8 cellular contexts compared by ENCODE assay signal in genomic region chr10:76984559-76985443, GRCh38.
DNase-seq lines count a peak whose midpoint lies in the region; ATAC-seq, FAIRE-seq and TF ChIP-seq lines count a peak whose summit lies in the region.

No MANE protein-coding gene starts in this region.

- no peaks in the 10 kb centered on the region for H3K9me3 ChIP-seq in astrocyte (ENCODE audit: insufficient read depth, low read depth, low read length)

- FAIRE-seq in astrocyte (lab: Jason Lieb, UNC): peak; percentile 74

- H3K9me3 Mint-ChIP-seq in astrocyte (ENCODE audit: unreplicated experiment): no peaks in the 10 kb centered on the region

- H3K27me3 ChIP-seq in astrocyte (ENCODE audit: insufficient read depth, low read length): no peaks in the 10 kb centered on the region

- H3K9ac ChIP-seq in astrocyte (ENCODE audit: low read length): no peak overlapping the region

- no peaks in the 10 kb centered on the region for H3K36me3 ChIP-seq in astrocyte (ENCODE audit: insufficient read depth, low read length)

- H3K4me1 Mint-ChIP-seq in astrocyte (ENCODE audit: low read depth, unreplicated experiment): no peaks in the 10 kb centered on the region

- peak; percentile 66 for ATAC-seq in HG02763 (IDR thresholded peaks at IDR 0.05; ENCODE audit: unreplicated experiment)

- no peaks in the 10 kb centered on the region for H3K27me3 Mint-ChIP-seq in astrocyte (ENCODE audit: low read depth, unreplicated experiment)

- no peak overlapping the region for H3K4me3 Mint-ChIP-seq in astrocyte (ENCODE audit: unreplicated experiment)

- H3K36me3 Mint-ChIP-seq in astrocyte (ENCODE audit: low read depth, unreplicated experiment): no peaks in the 10 kb centered on the region

- DNase-seq in NCI-H1436 (lab: John Stamatoyannopoulos, UW) (peak; percentile 76), T-helper 2 cell (peak; percentile 6 to 63 (median 34)), astrocyte (ENCODE audit: low read depth) (peak; percentile 49), hippocampal formation (lab: John Stamatoyannopoulos, UW) (peak; percentile 13 to 58), skeletal muscle cell (ENCODE audit: low read depth) (peak; percentile 39), cortex of kidney (lab: John Stamatoyannopoulos, UW) (no peak)

- H3K27ac Mint-ChIP-seq in astrocyte (ENCODE audit: unreplicated experiment): no peak overlapping the region

- H3K4me2 ChIP-seq in astrocyte (ENCODE audit: low read length): no peak overlapping the region

- H3K4me1 ChIP-seq in astrocyte (ENCODE audit: insufficient read depth, low read length): no peaks in the 10 kb centered on the region

- H3K4me3 ChIP-seq in astrocyte (ENCODE audit: insufficient read depth, low read depth, low read length): no peak overlapping the region
- H3K4me3 ChIP-seq in skeletal muscle cell (ENCODE audit: low read depth, low read length): no peak overlapping the region

- no peak overlapping the region for H2AFZ ChIP-seq in astrocyte (ENCODE audit: low read depth, low read length)

- H4K20me1 ChIP-seq in astrocyte (ENCODE audit: insufficient read depth, low read length): no peaks in the 10 kb centered on the region

- no peaks in the 10 kb centered on the region for H3K79me2 ChIP-seq in astrocyte (ENCODE audit: insufficient read depth, low read length)

- TF ChIP-seq CTCF in GM12873 (IDR thresholded peaks at IDR 0.05; ENCODE audit: insufficient read depth, low read depth, low read length, missing control alignments): peak; percentile 88
- TF ChIP-seq CTCF in astrocyte (IDR thresholded peaks at IDR 0.05; ENCODE audit: insufficient read depth, low read depth, low read length): peak; percentile 98

- no peak overlapping the region for H3K27ac ChIP-seq in astrocyte (ENCODE audit: low read depth, low read length)
